1 cellular context compared by ENCODE assay signal in genomic region chr12:111028830-111029229, GRCh38.
TF ChIP-seq lines count a peak whose summit lies in the region.

No MANE protein-coding gene starts in this region.

TF ChIP-seq in GM23338, 12 proteins besides CTCF, POLR2A, EP300 and RAD21 (continued from another document):
- no peak for TF ChIP-seq ZNF462 (CRISPR knock-in tag; IDR thresholded peaks at IDR 0.05)
- no peak for TF ChIP-seq ZNF331 (CRISPR knock-in tag; IDR thresholded peaks at IDR 0.05; ENCODE audit: low read depth)
- no peak for TF ChIP-seq ZNF114 (CRISPR knock-in tag; IDR thresholded peaks at IDR 0.05)
- no peak for TF ChIP-seq POLR2AphosphoS5 (IDR thresholded peaks at IDR 0.05; ENCODE audit: low read depth)
- TF ChIP-seq CREB1 (CRISPR knock-in tag; IDR thresholded peaks at IDR 0.05; ENCODE audit: low read depth), result no peak
- TF ChIP-seq ETS1 (IDR thresholded peaks at IDR 0.05), result no peak
- no peak for TF ChIP-seq EZH2 (IDR thresholded peaks at IDR 0.05; ENCODE audit: low read depth, unreplicated experiment)
- TF ChIP-seq STAT1 (IDR thresholded peaks at IDR 0.05; ENCODE audit: unreplicated experiment), result no peak
